Comparison of ENCODE assay signal across 1 cellular context in genomic region chr13:95099541-95099940, GRCh38.
TF ChIP-seq lines count a peak whose summit lies in the region.

No MANE protein-coding gene starts in this region.

TF ChIP-seq in SK-N-SH, 30 proteins besides CTCF, POLR2A, EP300 and RAD21 (continued from another document):
- no peak for TF ChIP-seq PBX3 (IDR thresholded peaks at IDR 0.05)
- TF ChIP-seq GABPA (IDR thresholded peaks at IDR 0.05; ENCODE audit: low read depth) = no peak
- TF ChIP-seq MEF2A (IDR thresholded peaks at IDR 0.05; ENCODE audit: borderline replicate concordance, low read depth) = no peak
- TF ChIP-seq FOSL2 (IDR thresholded peaks at IDR 0.05; ENCODE audit: borderline replicate concordance, low read depth) = no peak
- no peak for TF ChIP-seq NFIC (IDR thresholded peaks at IDR 0.05; ENCODE audit: borderline replicate concordance)
- TF ChIP-seq YY1 (IDR thresholded peaks at IDR 0.05; ENCODE audit: low read depth) = no peak
- no peak for TF ChIP-seq CHD2 (IDR thresholded peaks at IDR 0.05; ENCODE audit: low read length, partially characterized antibody)
- no peak for TF ChIP-seq IRF3 (IDR thresholded peaks at IDR 0.05; ENCODE audit: low read depth, low read length)
- TF ChIP-seq TCF12 (IDR thresholded peaks at IDR 0.05) = no peak
- no peak for TF ChIP-seq GATA2 (CRISPR knock-in tag; IDR thresholded peaks at IDR 0.05)
- no peak for TF ChIP-seq SMC3 (IDR thresholded peaks at IDR 0.05; ENCODE audit: low read depth, low read length)
